ENCODE assay signal across 10 cellular contexts in the genomic region with DNA sequence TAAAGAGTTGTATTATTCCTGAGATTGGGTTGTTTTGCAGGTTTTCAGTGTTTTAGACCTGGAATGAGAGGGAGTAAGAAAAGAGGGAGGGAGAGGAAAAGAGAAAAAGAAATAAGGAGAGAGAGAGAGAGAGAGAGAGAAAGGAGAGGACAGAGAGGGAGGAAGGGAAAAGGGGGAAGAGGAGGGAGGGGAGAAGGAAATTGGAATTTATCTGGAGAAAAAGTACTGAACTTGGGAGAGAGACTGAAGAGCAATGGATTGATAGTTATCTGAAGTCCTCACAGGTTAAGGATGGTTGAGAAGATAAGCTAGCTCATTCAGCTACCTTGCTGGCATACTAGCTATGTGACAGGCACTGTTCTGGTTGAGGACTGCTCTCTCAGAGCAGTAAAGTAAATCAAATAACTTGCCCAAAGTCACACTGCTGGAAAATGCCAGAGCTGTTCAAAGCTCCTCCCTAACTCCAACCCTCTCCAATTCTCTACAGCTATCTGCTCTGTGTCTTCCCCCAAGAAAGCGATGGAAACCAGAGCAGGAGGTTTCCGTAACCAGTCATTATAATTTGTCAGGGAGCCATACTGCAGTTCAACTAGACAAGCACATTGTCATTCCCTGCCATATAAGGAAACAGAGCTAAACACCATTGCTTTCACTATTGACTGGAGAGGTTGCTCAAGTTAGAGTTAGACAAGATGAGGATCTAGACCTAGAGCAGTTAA. TPM values are rescaled to one million over a fixed set of nuclear protein-coding genes. Genes with fewer than 3 reads are reported as not detected.
DNase-seq lines count a peak whose midpoint lies in the region; ATAC-seq and TF ChIP-seq lines count a peak whose summit lies in the region.
"Had no signal": no experiment of that assay in that cellular context is flagged by ENCODE, and none has a peak within 500 bp of the region (broad histone marks: within the 10 kb centered on the region; RNA-seq: fewer than 3 reads in every experiment).

No MANE protein-coding gene starts in this region.

- peak; percentile 18 for DNase-seq in BE2C
- DNase-seq in SK-N-DZ (ENCODE audit: low spot score), result peak; percentile 64
- DNase-seq in heart left ventricle, result peak in 2 of 5 donors; percentile 44 to 50
- DNase-seq in SKM-1 (lab: John Stamatoyannopoulos, UW; ENCODE audit: unreplicated experiment), result no peak
- no peak for DNase-seq in activated CD4-positive, alpha-beta memory T cell treated with anti-CD3 and anti-CD28 coated beads, Interleukin-2, amount 10 ng/mL, durations not matched to agents 7 days and 5 days
- DNase-seq: CD4-positive, CD25-positive, alpha-beta regulatory T cell; NCI-H1092 treated with DMSO at 0.1 percent for 48 hours had no signal

- no peaks in the 10 kb centered on the region for H3K36me3 Mint-ChIP-seq in activated CD4-positive, alpha-beta memory T cell treated with anti-CD3 and anti-CD28 coated beads, Interleukin-2, amount 10 ng/mL, durations not matched to agents 7 days and 5 days (ENCODE audit: low read depth)

- no peak overlapping the region for H3K27ac Mint-ChIP-seq in activated CD4-positive, alpha-beta memory T cell treated with anti-CD3 and anti-CD28 coated beads, Interleukin-2, amount 10 ng/mL, durations not matched to agents 7 days and 5 days

- H3K27me3 ChIP-seq in BE2C (no peaks in the 10 kb centered on the region; the same call in 1 of the 2 replicates), heart left ventricle (no peaks in the 10 kb centered on the region), parathyroid adenoma (ENCODE audit: control insufficient read depth, insufficient read depth, low read length) (no peaks in the 10 kb centered on the region)

- TF ChIP-seq POLR2A in heart left ventricle (IDR thresholded peaks at IDR 0.05), result peak in 1 of 2 donors; percentile 28

- H3K9me3 ChIP-seq in BE2C (no peaks in the 10 kb centered on the region), heart left ventricle (peaks cover 0 to 5% (median 0%) of the 10 kb centered on the region in 12 donors), parathyroid adenoma (ENCODE audit: control insufficient read depth, low read length) (no peaks in the 10 kb centered on the region)

- no peaks in the 10 kb centered on the region for H3K4me1 Mint-ChIP-seq in activated CD4-positive, alpha-beta memory T cell treated with anti-CD3 and anti-CD28 coated beads, Interleukin-2, amount 10 ng/mL, durations not matched to agents 7 days and 5 days
- H3K4me1 Mint-ChIP-seq: CD4-positive, CD25-positive, alpha-beta regulatory T cell had no signal

- H3K36me3 ChIP-seq in BE2C, result no peaks in the 10 kb centered on the region
- peaks cover 0 to 9% (median 0%) of the 10 kb centered on the region in 9 donors for H3K36me3 ChIP-seq in heart left ventricle
- no peaks in the 10 kb centered on the region for H3K36me3 ChIP-seq in parathyroid adenoma (ENCODE audit: control insufficient read depth, insufficient read depth, low read length)

- no peak overlapping the region for H3K9ac ChIP-seq in parathyroid adenoma

- peaks cover 3% of the 10 kb centered on the region for H3K4me1 ChIP-seq in BE2C
- H3K4me1 ChIP-seq in heart left ventricle, result peaks cover 0 to 90% (median 56%) of the 10 kb centered on the region in 12 donors
- peaks cover 8% of the 10 kb centered on the region for H3K4me1 ChIP-seq in parathyroid adenoma

- intact Hi-C loops in heart left ventricle (cut with DNase I), result loop anchor here in 7 of 10 donors (5.0 to 10.0 kb wide), 4 partner anchors 37 to 145 kb away; no protein-coding TSS in a partner anchor

- CTCF ChIA-PET in activated CD4-positive, alpha-beta memory T cell treated with anti-CD3 and anti-CD28 coated beads, Interleukin-2, amount 10 ng/mL, durations not matched to agents 7 days and 5 days (lab: Charles Lee), result interaction anchor here (0.7 kb wide), 1 partner anchor 107 kb away, joined by 4 read pairs; no protein-coding TSS in a partner anchor

- POLR2A ChIA-PET in activated CD4-positive, alpha-beta memory T cell treated with anti-CD3 and anti-CD28 coated beads, Interleukin-2, amount 10 ng/mL, durations not matched to agents 7 days and 5 days (lab: Charles Lee), result no interaction called here

- H3K27me3 Mint-ChIP-seq in activated CD4-positive, alpha-beta memory T cell treated with anti-CD3 and anti-CD28 coated beads, Interleukin-2, amount 10 ng/mL, durations not matched to agents 7 days and 5 days, result peaks cover 4% of the 10 kb centered on the region
- H3K27me3 Mint-ChIP-seq: CD4-positive, CD25-positive, alpha-beta regulatory T cell had no signal

- no peaks in the 10 kb centered on the region for H3K79me2 ChIP-seq in parathyroid adenoma

- H3K4me3 ChIP-seq in BE2C (ENCODE audit: low read depth, low read length) (no peak overlapping the region), heart left ventricle (peak overlapping the region in 4 of 12 donors; percentile 12 to 29 (median 24)), parathyroid adenoma (ENCODE audit: low read depth, low read length) (no peak overlapping the region)

- 6 to 14% (median 12%) methylated on average over 2 of the region's 2 CpGs for WGBS in heart left ventricle, 4 donors

- H3K9me3 Mint-ChIP-seq in activated CD4-positive, alpha-beta memory T cell treated with anti-CD3 and anti-CD28 coated beads, Interleukin-2, amount 10 ng/mL, durations not matched to agents 7 days and 5 days, result no peaks in the 10 kb centered on the region

- peak overlapping the region; percentile 24 to 92 (median 84) for H3K27ac ChIP-seq in heart left ventricle
- no peak overlapping the region for H3K27ac ChIP-seq in parathyroid adenoma

- ATAC-seq in heart left ventricle, result peak; percentile 69 to 91 (median 88)
- no peak for ATAC-seq in GM21786 (IDR thresholded peaks at IDR 0.05; ENCODE audit: unreplicated experiment)
- ATAC-seq in GM21825 (IDR thresholded peaks at IDR 0.05; ENCODE audit: unreplicated experiment), result no peak

- peak overlapping the region; percentile 26 for H2AFZ ChIP-seq in parathyroid adenoma

- no peak overlapping the region for H3K4me3 Mint-ChIP-seq in activated CD4-positive, alpha-beta memory T cell treated with anti-CD3 and anti-CD28 coated beads, Interleukin-2, amount 10 ng/mL, durations not matched to agents 7 days and 5 days
- H3K4me3 Mint-ChIP-seq: CD4-positive, CD25-positive, alpha-beta regulatory T cell had no signal

- no peak for TF ChIP-seq CTCF in BE2C (IDR thresholded peaks at IDR 0.05; ENCODE audit: low read depth, low read length)
- no peak for TF ChIP-seq CTCF in heart left ventricle (IDR thresholded peaks at IDR 0.05)
- TF ChIP-seq CTCF in parathyroid adenoma (IDR thresholded peaks at IDR 0.05), result no peak

- H3K4me2 ChIP-seq in parathyroid adenoma (ENCODE audit: low read length), result no peak overlapping the region

RNA-seq across cellular contexts. Expression of gene CALD1, which starts 10.7 kb away (rescaled TPM):
- 43.9 TPM for polyA plus RNA-seq in BE2C (2012; ENCODE audit: insufficient read depth, insufficient read length, low read depth)
- 16.3 and 19.1 TPM in 2 replicates for polyA plus RNA-seq in SK-N-DZ (2014; cell fraction: cytosol; rRNA removed)
- polyA plus RNA-seq in SK-N-DZ (2014; cell fraction: nucleus; rRNA removed), result 19.3 and 21.5 TPM in 2 replicates
- total RNA-seq in heart left ventricle, result 100 to 1,000 TPM in 8 of 9 donors, 10 to 100 TPM in 1; 89.6 to 186 (median 130) TPM
- 100 to 1,000 TPM in 1 of 2 donors, 10 to 100 TPM in 1; 95.1 to 104 TPM for polyA plus RNA-seq in heart left ventricle
- under 1 TPM; 0.38 to 0.63 TPM for total RNA-seq in activated CD4-positive, alpha-beta memory T cell treated with anti-CD3 and anti-CD28 coated beads, Interleukin-2, amount 10 ng/mL, durations not matched to agents 7 days and 5 days

Comparison
In these comparisons a context has a peak if more than half of its experiments do, and no peak if none do; other contexts are left out.
1. DNase-seq: peak in BE2C (single experiment) and SK-N-DZ (single experiment); none in SKM-1 (single experiment) and activated CD4-positive, alpha-beta memory T cell treated with anti-CD3 and anti-CD28 coated beads, Interleukin-2, amount 10 ng/mL, durations not matched to agents 7 days and 5 days (single experiment).
2. ATAC-seq: peak in heart left ventricle (4 of 4); none in GM21786 (single experiment) and GM21825 (single experiment).
3. RNA of gene CALD1, which starts 10.7 kb away (total RNA-seq): 89.6 to 186 TPM in heart left ventricle; 0.38 to 0.63 TPM in activated CD4-positive, alpha-beta memory T cell treated with anti-CD3 and anti-CD28 coated beads, Interleukin-2, amount 10 ng/mL, durations not matched to agents 7 days and 5 days; every median in the first group is over 10 times any median in the second.